1 cellular context compared by ENCODE assay signal in the genomic region with DNA sequence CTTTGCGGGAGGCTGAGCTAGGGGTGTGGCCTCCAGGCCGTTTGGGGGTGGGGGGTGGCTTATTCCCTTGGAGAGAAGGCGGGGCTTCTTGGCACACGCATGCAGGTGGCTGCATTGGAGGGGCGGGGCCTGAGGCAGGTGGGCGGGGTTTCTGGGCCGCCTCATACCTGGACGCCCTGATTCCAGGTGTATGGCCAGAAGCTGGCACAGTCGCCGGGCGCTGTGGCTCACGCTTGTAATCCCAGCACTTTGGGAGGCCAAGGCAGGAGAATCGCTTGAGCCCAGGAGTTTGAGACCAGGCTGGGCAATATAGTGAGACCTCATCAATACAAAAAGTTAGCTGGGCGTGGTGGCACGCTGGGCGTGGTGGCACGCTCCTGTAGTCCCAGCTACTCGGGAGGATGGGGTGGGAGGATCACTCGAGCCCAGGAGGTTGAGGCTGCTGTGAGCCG.
A peak's percentile ranks its signal among the peaks of the same experiment; 100 is the strongest.
TF ChIP-seq lines count a peak whose summit lies in the region.

No MANE protein-coding gene starts in this region.

TF ChIP-seq in HEK293, 187 proteins besides CTCF, POLR2A, EP300 and RAD21 (continued from another document):
- TF ChIP-seq, protein P1, sequence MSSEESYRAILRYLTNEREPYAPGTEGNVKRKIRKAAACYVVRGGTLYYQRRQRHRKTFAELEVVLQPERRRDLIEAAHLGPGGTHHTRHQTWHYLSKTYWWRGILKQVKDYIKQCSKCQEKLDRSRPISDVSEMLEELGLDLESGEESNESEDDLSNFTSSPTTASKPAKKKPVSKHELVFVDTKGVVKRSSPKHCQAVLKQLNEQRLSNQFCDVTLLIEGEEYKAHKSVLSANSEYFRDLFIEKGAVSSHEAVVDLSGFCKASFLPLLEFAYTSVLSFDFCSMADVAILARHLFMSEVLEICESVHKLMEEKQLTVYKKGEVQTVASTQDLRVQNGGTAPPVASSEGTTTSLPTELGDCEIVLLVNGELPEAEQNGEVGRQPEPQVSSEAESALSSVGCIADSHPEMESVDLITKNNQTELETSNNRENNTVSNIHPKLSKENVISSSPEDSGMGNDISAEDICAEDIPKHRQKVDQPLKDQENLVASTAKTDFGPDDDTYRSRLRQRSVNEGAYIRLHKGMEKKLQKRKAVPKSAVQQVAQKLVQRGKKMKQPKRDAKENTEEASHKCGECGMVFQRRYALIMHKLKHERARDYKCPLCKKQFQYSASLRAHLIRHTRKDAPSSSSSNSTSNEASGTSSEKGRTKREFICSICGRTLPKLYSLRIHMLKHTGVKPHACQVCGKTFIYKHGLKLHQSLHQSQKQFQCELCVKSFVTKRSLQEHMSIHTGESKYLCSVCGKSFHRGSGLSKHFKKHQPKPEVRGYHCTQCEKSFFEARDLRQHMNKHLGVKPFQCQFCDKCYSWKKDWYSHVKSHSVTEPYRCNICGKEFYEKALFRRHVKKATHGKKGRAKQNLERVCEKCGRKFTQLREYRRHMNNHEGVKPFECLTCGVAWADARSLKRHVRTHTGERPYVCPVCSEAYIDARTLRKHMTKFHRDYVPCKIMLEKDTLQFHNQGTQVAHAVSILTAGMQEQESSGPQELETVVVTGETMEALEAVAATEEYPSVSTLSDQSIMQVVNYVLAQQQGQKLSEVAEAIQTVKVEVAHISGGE (tag by site-specific recombination; conservative IDR thresholded peaks at IDR 0.05; ENCODE audit: low read depth), result no peak
- TF ChIP-seq ZNF140 (tag by site-specific recombination; IDR thresholded peaks at IDR 0.05) (no peak), ZNF132 (tag by site-specific recombination; IDR thresholded peaks at IDR 0.05; ENCODE audit: borderline replicate concordance) (no peak), ZNF514 (tag by site-specific recombination; IDR thresholded peaks at IDR 0.05) (no peak), ZNF585B (tag by site-specific recombination; IDR thresholded peaks at IDR 0.05) (no peak), KLF1 (tag by site-specific recombination; IDR thresholded peaks at IDR 0.05) (peak; percentile 62), MYNN (tag by site-specific recombination; IDR thresholded peaks at IDR 0.05; ENCODE audit: borderline replicate concordance) (no peak), ZNF837 (tag by site-specific recombination; IDR thresholded peaks at IDR 0.05) (no peak)
- TF ChIP-seq, protein P2, sequence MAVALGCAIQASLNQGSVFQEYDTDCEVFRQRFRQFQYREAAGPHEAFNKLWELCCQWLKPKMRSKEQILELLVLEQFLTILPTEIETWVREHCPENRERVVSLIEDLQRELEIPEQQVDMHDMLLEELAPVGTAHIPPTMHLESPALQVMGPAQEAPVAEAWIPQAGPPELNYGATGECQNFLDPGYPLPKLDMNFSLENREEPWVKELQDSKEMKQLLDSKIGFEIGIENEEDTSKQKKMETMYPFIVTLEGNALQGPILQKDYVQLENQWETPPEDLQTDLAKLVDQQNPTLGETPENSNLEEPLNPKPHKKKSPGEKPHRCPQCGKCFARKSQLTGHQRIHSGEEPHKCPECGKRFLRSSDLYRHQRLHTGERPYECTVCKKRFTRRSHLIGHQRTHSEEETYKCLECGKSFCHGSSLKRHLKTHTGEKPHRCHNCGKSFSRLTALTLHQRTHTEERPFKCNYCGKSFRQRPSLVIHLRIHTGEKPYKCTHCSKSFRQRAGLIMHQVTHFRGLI (tag by site-specific recombination; IDR thresholded peaks at IDR 0.05), result no peak
- TF ChIP-seq, protein P3, sequence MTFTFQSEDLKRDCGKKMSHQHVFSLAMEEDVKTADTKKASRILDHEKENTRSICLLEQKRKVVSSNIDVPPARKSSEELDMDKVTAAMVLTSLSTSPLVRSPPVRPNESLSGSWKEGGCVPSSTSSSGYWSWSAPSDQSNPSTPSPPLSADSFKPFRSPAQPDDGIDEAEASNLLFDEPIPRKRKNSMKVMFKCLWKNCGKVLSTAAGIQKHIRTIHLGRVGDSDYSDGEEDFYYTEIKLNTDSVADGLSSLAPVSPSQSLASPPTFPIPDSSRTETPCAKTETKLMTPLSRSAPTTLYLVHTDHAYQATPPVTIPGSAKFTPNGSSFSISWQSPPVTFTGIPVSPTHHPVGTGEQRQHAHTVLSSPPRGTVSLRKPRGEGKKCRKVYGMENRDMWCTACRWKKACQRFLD (tag by site-specific recombination; IDR thresholded peaks at IDR 0.05), result no peak
